Comparison of ENCODE assay signal across 15 cellular contexts in genomic region chr7:93980744-93981479, GRCh38. TPM values are rescaled to one million over a fixed set of nuclear protein-coding genes. Genes with fewer than 3 reads are reported as not detected.
DNase-seq lines count a peak whose midpoint lies in the region; ATAC-seq lines count a peak whose summit lies in the region.
"Had no signal": no experiment of that assay in that cellular context is flagged by ENCODE, and none has a peak within 500 bp of the region (broad histone marks: within the 10 kb centered on the region; RNA-seq: fewer than 3 reads in every experiment).

No MANE protein-coding gene starts in this region.

- H3K27ac ChIP-seq in CD8-positive, alpha-beta memory T cell (ENCODE audit: low read depth, low read length), result no peak overlapping the region
- H3K27ac ChIP-seq in HUES64 (ENCODE audit: low read depth, low read length), result peak overlapping the region; percentile 87

- DNase-seq in CD8-positive, alpha-beta memory T cell, result no peak
- DNase-seq in foreskin melanocyte, result peak; percentile 8
- no peak for DNase-seq in SKM-1 (lab: John Stamatoyannopoulos, UW; ENCODE audit: unreplicated experiment)
- DNase-seq in NCI-H1930 (lab: John Stamatoyannopoulos, UW), result no peak
- DNase-seq: activated CD8-positive, alpha-beta memory T cell treated with anti-CD3 and anti-CD28 coated beads for 24 hours; activated naive CD8-positive, alpha-beta T cell treated with anti-CD3 and anti-CD28 coated beads for 36 hours; DMS79; islet precursor cell; PC-3 had no signal

- H3K27me3 ChIP-seq in CD8-positive, alpha-beta memory T cell (ENCODE audit: insufficient read depth, low read length, poor library complexity, severe bottlenecking), result no peaks in the 10 kb centered on the region
- H3K27me3 ChIP-seq in HUES64 (ENCODE audit: insufficient read depth, low read length), result no peaks in the 10 kb centered on the region

- H3K36me3 Mint-ChIP-seq in CD8-positive, alpha-beta memory T cell, result peaks cover 0 to 6% (median 3%) of the 10 kb centered on the region in 3 donors
- H3K36me3 Mint-ChIP-seq: activated naive CD8-positive, alpha-beta T cell treated with anti-CD3 and anti-CD28 coated beads for 36 hours had no signal

- peaks cover 0 to 4% of the 10 kb centered on the region in 2 donors for H3K27me3 Mint-ChIP-seq in CD8-positive, alpha-beta memory T cell
- H3K27me3 Mint-ChIP-seq: activated naive CD8-positive, alpha-beta T cell treated with anti-CD3 and anti-CD28 coated beads for 36 hours had no signal

- no peaks in the 10 kb centered on the region for H3K9me3 Mint-ChIP-seq in CD8-positive, alpha-beta memory T cell
- H3K9me3 Mint-ChIP-seq: activated naive CD8-positive, alpha-beta T cell treated with anti-CD3 and anti-CD28 coated beads for 36 hours; nephron; T-helper 1 cell treated with Interleukin-12 subunit alpha and Interleukin-12 subunit beta and Interleukin-4 antibody, amounts not matched to agents 30 μg/mL and 1 μg/mL, for 36 hours had no signal

- no peaks in the 10 kb centered on the region for H3K36me3 ChIP-seq in CD8-positive, alpha-beta memory T cell (ENCODE audit: insufficient read depth, low read length)
- no peaks in the 10 kb centered on the region for H3K36me3 ChIP-seq in HUES64 (ENCODE audit: insufficient read depth, low read length)

- H3K4me1 Mint-ChIP-seq in CD8-positive, alpha-beta memory T cell, result peaks cover 3 to 5% (median 4%) of the 10 kb centered on the region in 3 donors

- H3K9me3 ChIP-seq in CD8-positive, alpha-beta memory T cell (ENCODE audit: low read length), result no peaks in the 10 kb centered on the region
- H3K9me3 ChIP-seq in HUES64 (ENCODE audit: insufficient read depth, low read depth, low read length), result no peaks in the 10 kb centered on the region

- ATAC-seq in GM21447 (IDR thresholded peaks at IDR 0.05; ENCODE audit: unreplicated experiment), result peak; percentile 65
- ATAC-seq in GM21737 (IDR thresholded peaks at IDR 0.05; ENCODE audit: unreplicated experiment), result no peak
- no peak for ATAC-seq in GM18861 (IDR thresholded peaks at IDR 0.05; ENCODE audit: unreplicated experiment)
- ATAC-seq: PC-3 had no signal

- peak overlapping the region in 2 of 8 donors; percentile 35 to 61 for H3K27ac Mint-ChIP-seq in CD8-positive, alpha-beta memory T cell
- H3K27ac Mint-ChIP-seq: activated naive CD8-positive, alpha-beta T cell treated with anti-CD3 and anti-CD28 coated beads for 36 hours; nephron; T-helper 1 cell treated with Interleukin-12 subunit alpha and Interleukin-12 subunit beta and Interleukin-4 antibody, amounts not matched to agents 30 μg/mL and 1 μg/mL, for 36 hours had no signal

- CTCF ChIA-PET in CD8-positive, alpha-beta memory T cell (lab: Charles Lee), result no interaction called here

- H3K9ac ChIP-seq in HUES64 (ENCODE audit: low read depth, low read length), result no peak overlapping the region

- H3K4me3 ChIP-seq in CD8-positive, alpha-beta memory T cell (ENCODE audit: low read length), result no peak overlapping the region
- H3K4me3 ChIP-seq in HUES64 (ENCODE audit: low read length), result no peak overlapping the region

- peak overlapping the region in 5 of 7 donors; percentile 5 to 48 (median 29) for H3K4me3 Mint-ChIP-seq in CD8-positive, alpha-beta memory T cell
- H3K4me3 Mint-ChIP-seq: activated naive CD8-positive, alpha-beta T cell treated with anti-CD3 and anti-CD28 coated beads for 36 hours; nephron; T-helper 1 cell treated with Interleukin-12 subunit alpha and Interleukin-12 subunit beta and Interleukin-4 antibody, amounts not matched to agents 30 μg/mL and 1 μg/mL, for 36 hours had no signal

- H3K4me1 ChIP-seq in CD8-positive, alpha-beta memory T cell (ENCODE audit: insufficient read depth, low read length), result no peaks in the 10 kb centered on the region
- H3K4me1 ChIP-seq in HUES64 (ENCODE audit: insufficient read depth, low read length), result peaks cover 38% of the 10 kb centered on the region

- WGBS in HUES64, result 92% methylated on average over 5 of the region's 5 CpGs

- POLR2A ChIA-PET in CD8-positive, alpha-beta memory T cell (lab: Charles Lee), result no interaction called here

RNA-seq across cellular contexts. Expression of gene BET1, which starts 23.2 kb away (rescaled TPM):
- 10 to 100 TPM; 19.9 to 22.6 TPM for total RNA-seq in CD8-positive, alpha-beta memory T cell
- 17.8 TPM for polyA plus RNA-seq in CD8-positive, alpha-beta memory T cell
- 21.4 TPM for polyA plus RNA-seq in HUES64 (2013, experiment 1 of 2)
- 24.0 TPM for polyA plus RNA-seq in HUES64 (2013, experiment 2 of 2)

RNA-seq across cellular contexts. Expression of gene GNG11, which starts 59.4 kb away (rescaled TPM):
- total RNA-seq in CD8-positive, alpha-beta memory T cell, result not detected
- not detected for polyA plus RNA-seq in CD8-positive, alpha-beta memory T cell
- polyA plus RNA-seq in HUES64 (2013, experiment 1 of 2), result 3.2 TPM
- polyA plus RNA-seq in HUES64 (2013, experiment 2 of 2), result 6.8 TPM
- total RNA-seq: activated naive CD8-positive, alpha-beta T cell treated with anti-CD3 and anti-CD28 coated beads for 36 hours had no signal
